ENCODE assay signal across 1 cellular context in genomic region chr21:33286076-33286475, GRCh38.
A peak's percentile ranks its signal among the peaks of the same experiment; 100 is the strongest.
TF ChIP-seq lines count a peak whose summit lies in the region.

No MANE protein-coding gene starts in this region.

TF ChIP-seq in HepG2, 621 proteins besides CTCF, POLR2A, EP300 and RAD21 (continued from another document):
- TF ChIP-seq ZNF275 (CRISPR knock-in tag; IDR thresholded peaks at IDR 0.05; ENCODE audit: borderline replicate concordance), result no peak
- TF ChIP-seq ZNF335 (CRISPR knock-in tag; IDR thresholded peaks at IDR 0.05), result no peak
- TF ChIP-seq ZNF609 (CRISPR knock-in tag; IDR thresholded peaks at IDR 0.05; ENCODE audit: borderline replicate concordance), result no peak
- 0 out of 2 replicates have a peak, but pooled peaks have one; percentile 56 for TF ChIP-seq SMAD1 (CRISPR knock-in tag; IDR thresholded peaks at IDR 0.05; ENCODE audit: borderline replicate concordance, low read depth)
- no peak for TF ChIP-seq ZNF232 (CRISPR knock-in tag; IDR thresholded peaks at IDR 0.05; ENCODE audit: borderline replicate concordance)
- no peak for TF ChIP-seq ZSCAN21 (CRISPR knock-in tag; IDR thresholded peaks at IDR 0.05; ENCODE audit: borderline replicate concordance)
- no peak for TF ChIP-seq ZMYM2 (CRISPR knock-in tag; IDR thresholded peaks at IDR 0.05)
- TF ChIP-seq ZBTB40 (IDR thresholded peaks at IDR 0.05), result no peak
- TF ChIP-seq ZBTB40 (CRISPR knock-in tag; IDR thresholded peaks at IDR 0.05), result no peak
- no peak for TF ChIP-seq CHCHD3 (CRISPR knock-in tag; IDR thresholded peaks at IDR 0.05)
- TF ChIP-seq ZNF451 (CRISPR knock-in tag; IDR thresholded peaks at IDR 0.05), result no peak
- TF ChIP-seq ZNF772 (CRISPR knock-in tag; IDR thresholded peaks at IDR 0.05), result no peak
- TF ChIP-seq MED1 (CRISPR knock-in tag; IDR thresholded peaks at IDR 0.05), result no peak
- TF ChIP-seq ZBTB14 (CRISPR knock-in tag; IDR thresholded peaks at IDR 0.05), result no peak
- TF ChIP-seq MED8 (CRISPR knock-in tag; IDR thresholded peaks at IDR 0.05; ENCODE audit: insufficient replicate concordance), result no peak
- no peak for TF ChIP-seq CC2D1A (CRISPR knock-in tag; IDR thresholded peaks at IDR 0.05)
- 0 out of 2 replicates have a peak, but pooled peaks have one; percentile 38 for TF ChIP-seq ZNF724P (CRISPR knock-in tag; IDR thresholded peaks at IDR 0.05; ENCODE audit: borderline replicate concordance)
- no peak for TF ChIP-seq TFDP1 (CRISPR knock-in tag; IDR thresholded peaks at IDR 0.05; ENCODE audit: borderline replicate concordance)
- no peak for TF ChIP-seq TSC22D2 (CRISPR knock-in tag; IDR thresholded peaks at IDR 0.05; ENCODE audit: borderline replicate concordance)
- no peak for TF ChIP-seq ZNF138 (CRISPR knock-in tag; IDR thresholded peaks at IDR 0.05; ENCODE audit: low read depth)
TF ChIP-seq in HepG2: peak in this region for 16.
